Comparison of ENCODE assay signal across 20 cellular contexts in genomic region chrX:102957751-102958150, GRCh38. TPM values are rescaled to one million over a fixed set of nuclear protein-coding genes. Genes with fewer than 3 reads are reported as not detected.
DNase-seq lines count a peak whose midpoint lies in the region; ATAC-seq and TF ChIP-seq lines count a peak whose summit lies in the region.
"Had no signal": no experiment of that assay in that cellular context is flagged by ENCODE, and none has a peak within 500 bp of the region (broad histone marks: within the 10 kb centered on the region; RNA-seq: fewer than 3 reads in every experiment).

No MANE protein-coding gene starts in this region.

- no TSS peak for BruUV-seq in PC-3 (replicated peaks; lab: Mats Ljungman, UMichigan)

- H3K36me3 ChIP-seq in PC-3 (ENCODE audit: low read depth, low read length) = no peaks in the 10 kb centered on the region
- no peaks in the 10 kb centered on the region for H3K36me3 ChIP-seq in osteoblast (ENCODE audit: insufficient read depth, low read length)
- no peaks in the 10 kb centered on the region for H3K36me3 ChIP-seq in mucosa of descending colon (ENCODE audit: low read depth)
- H3K36me3 ChIP-seq: Peyer's patch had no signal

- H2AFZ ChIP-seq in PC-3 (ENCODE audit: low read length) (no peak overlapping the region), osteoblast (ENCODE audit: low read length) (no peak overlapping the region)

- CTCF ChIA-PET in PC-3 (lab: Charles Lee) = no interaction called here

- no peaks in the 10 kb centered on the region for H3F3A ChIP-seq in PC-3 (ENCODE audit: low read length, unreplicated experiment)

- DNase-seq in EL = peak; percentile 43
- no peak for DNase-seq in PC-3
- peak; percentile 5 for DNase-seq in fibroblast of gingiva (ENCODE audit: low read depth)
- no peak for DNase-seq in osteoblast (ENCODE audit: insufficient read length, low spot score, missing footprints)
- DNase-seq in HPDE6-E6E7 (ENCODE audit: extremely low spot score) = no peak
- DNase-seq in mucosa of descending colon = no peak
- no peak for DNase-seq in AG08396 (ENCODE audit: low spot score)
- DNase-seq: Caco-2; CD4-positive, CD25-positive, alpha-beta regulatory T cell; DMS53; H7; NCI-H1436 treated with DMSO at 0.1 percent for 48 hours; NCI-H2227 treated with DMSO at 0.1 percent for 48 hours; NCI-H524 treated with DMSO at 0.1 percent for 48 hours; Peyer's patch had no signal

- H3K79me2 ChIP-seq in PC-3 (ENCODE audit: low read length) (no peaks in the 10 kb centered on the region), osteoblast (ENCODE audit: insufficient read depth, low read length) (no peaks in the 10 kb centered on the region)

- H3K9me2 ChIP-seq in PC-3 (replicated peaks; ENCODE audit: low read length) = no peaks in the 10 kb centered on the region

- H4K20me1 ChIP-seq in PC-3 (ENCODE audit: low read length) (no peaks in the 10 kb centered on the region), osteoblast (ENCODE audit: insufficient read depth, low read length) (no peaks in the 10 kb centered on the region)

- ATAC-seq in PC-3 = no peak
- no peak for ATAC-seq in mucosa of descending colon
- ATAC-seq in HG03565 (IDR thresholded peaks at IDR 0.05; ENCODE audit: unreplicated experiment) = no peak
- ATAC-seq: A549, Right ventricle myocardium inferior had no signal

- H3K4me3 ChIP-seq in PC-3 (ENCODE audit: low read length) (no peak overlapping the region), osteoblast (ENCODE audit: insufficient read depth, low read length) (no peak overlapping the region), mucosa of descending colon (no peak overlapping the region)
- H3K4me3 ChIP-seq: A549, Peyer's patch, SK-N-MC had no signal

- H3K27me3 ChIP-seq in PC-3 (ENCODE audit: low read length) = no peaks in the 10 kb centered on the region
- H3K27me3 ChIP-seq in osteoblast (ENCODE audit: insufficient read depth, low read length) = no peaks in the 10 kb centered on the region
- H3K27me3 ChIP-seq: Peyer's patch had no signal

- H3K4me1 ChIP-seq in PC-3 (ENCODE audit: insufficient read depth, low read length) (peaks cover 29% of the 10 kb centered on the region), osteoblast (ENCODE audit: insufficient read depth, low read length) (peaks cover 21% of the 10 kb centered on the region), mucosa of descending colon (ENCODE audit: low read depth) (no peaks in the 10 kb centered on the region)
- H3K4me1 ChIP-seq: A549, Caco-2, Peyer's patch had no signal

- H3K4me2 ChIP-seq in PC-3 (ENCODE audit: low read length) (no peak overlapping the region), osteoblast (ENCODE audit: insufficient read depth, low read length) (no peak overlapping the region)
- H3K4me2 ChIP-seq: A549 had no signal

- POLR2A ChIA-PET in PC-3 (lab: Charles Lee; ENCODE audit: unreplicated experiment) = interaction anchor here (0.6 kb wide), 1 partner anchor 27 kb away, joined by 3 read pairs; no protein-coding TSS in a partner anchor

- TF ChIP-seq CTCF in PC-3 (conservative IDR thresholded peaks at IDR 0.05; ENCODE audit: low read depth, low read length) = no peak
- TF ChIP-seq CTCF in osteoblast (IDR thresholded peaks at IDR 0.05; ENCODE audit: extremely low read depth, low read depth, low read length) = no peak
- TF ChIP-seq CTCF in mucosa of descending colon (IDR thresholded peaks at IDR 0.05) = no peak

- H3K9me3 ChIP-seq in PC-3 (ENCODE audit: low read length) (no peaks in the 10 kb centered on the region), osteoblast (ENCODE audit: low read depth, low read length) (no peaks in the 10 kb centered on the region), mucosa of descending colon (no peaks in the 10 kb centered on the region)
- H3K9me3 ChIP-seq: A549, Caco-2, Peyer's patch had no signal

- no peak overlapping the region for H3K9ac ChIP-seq in PC-3 (ENCODE audit: low read length)

- intact Hi-C loops in PC-3 (cut with micrococcal nuclease) = no loop called here
- intact Hi-C loops in mucosa of descending colon (cut with DNase I, micrococcal nuclease) = loop anchor here in 1 of 2 donors (10.0 kb wide), 1 partner anchor 217 kb away; no protein-coding TSS in a partner anchor

- H3K27ac ChIP-seq in PC-3 (ENCODE audit: low read length) (peak overlapping the region; percentile 94; the same call in 1 of the 2 replicates), osteoblast (ENCODE audit: low read depth, low read length) (peak overlapping the region; percentile 96)
- H3K27ac ChIP-seq: A549, Peyer's patch, SK-N-MC had no signal

RNA-seq across cellular contexts. Expression of gene RAB40AL, which starts 20.7 kb away (rescaled TPM):
- total RNA-seq in PC-3 (2014; rRNA removed) = 0.40 and 0.55 TPM in 2 replicates
- total RNA-seq in osteoblast = 0.72 and 0.88 TPM in 2 replicates
- total RNA-seq in mucosa of descending colon = 1 to 10 TPM; 1.1 to 1.4 (median 1.3) TPM
- total RNA-seq: CD4-positive, CD25-positive, alpha-beta regulatory T cell; G401; Right ventricle myocardium inferior had no signal

Comparison
In these comparisons a context has a peak if more than half of its experiments do, and no peak if none do; other contexts are left out.
1. DNase-seq: peak in EL (single experiment) and fibroblast of gingiva (single experiment); none in PC-3 (single experiment), osteoblast (single experiment), HPDE6-E6E7 (single experiment), mucosa of descending colon (0 of 3) and AG08396 (single experiment).